14 cellular contexts compared by ENCODE assay signal in the genomic region with DNA sequence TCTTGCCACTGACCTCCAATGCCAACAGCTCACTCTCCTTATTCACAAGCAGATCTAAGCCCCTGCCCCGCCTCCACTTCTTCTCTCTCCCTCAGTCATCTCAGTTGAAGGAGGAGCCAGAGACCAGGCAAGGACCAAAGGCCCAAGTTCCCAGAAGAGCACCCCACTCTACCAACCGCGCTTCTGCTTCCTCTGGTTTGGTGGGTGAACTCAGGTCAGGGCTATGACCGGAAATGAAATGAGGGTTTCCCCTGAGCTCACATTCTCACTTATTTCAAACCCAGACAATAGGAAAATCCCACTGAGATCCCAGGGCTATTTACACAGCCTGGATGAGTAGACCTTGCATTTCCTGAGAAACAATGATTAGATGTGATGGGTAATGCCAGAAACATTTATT. TPM values are rescaled to one million over a fixed set of nuclear protein-coding genes. Genes with fewer than 3 reads are reported as not detected.
DNase-seq lines count a peak whose midpoint lies in the region; ATAC-seq and TF ChIP-seq lines count a peak whose summit lies in the region.
"Had no signal": no experiment of that assay in that cellular context is flagged by ENCODE, and none has a peak within 500 bp of the region (broad histone marks: within the 10 kb centered on the region; RNA-seq: fewer than 3 reads in every experiment).

No MANE protein-coding gene starts in this region.

- intact Hi-C loops in left colon (cut with DNase I, micrococcal nuclease) = no loop called here

- ATAC-seq in GM19463 (IDR thresholded peaks at IDR 0.05; ENCODE audit: unreplicated experiment) (peak; percentile 47), left colon (no peak), HG03135 (IDR thresholded peaks at IDR 0.05; ENCODE audit: unreplicated experiment) (no peak)
- ATAC-seq: foreskin keratinocyte, HCT116, SK-N-SH treated with all-trans-retinoic acid at 6 μM for 48 hours had no signal

- DNase-seq in A172 (ENCODE audit: low spot score) (peak; percentile 16), UCSD-AML1 (lab: John Stamatoyannopoulos, UW; ENCODE audit: unreplicated experiment) (peak; percentile 23), erythroblast (lab: John Stamatoyannopoulos, UW) (peak; percentile 52 to 64), NCI-H2107 (lab: John Stamatoyannopoulos, UW) (no peak), left colon (no peak)
- no peak for DNase-seq in stimulated activated naive CD4-positive, alpha-beta T cell (lab: John Stamatoyannopoulos, UW)
- DNase-seq: central memory CD4-positive, alpha-beta T cell; foreskin keratinocyte; NCI-H774; stimulated activated CD4-positive, alpha-beta T cell treated with anti-CD3 and anti-CD28 coated beads, Interleukin-2, amount 100 ng/mL, for 24 hours had no signal

- TF ChIP-seq POLR2A in erythroblast (IDR thresholded peaks at IDR 0.05; ENCODE audit: low read length) = no peak

RNA-seq across cellular contexts. Expression of a gene that starts 9.9 kb away (rescaled TPM):
- 1.3 and 3.2 TPM in 2 replicates for total RNA-seq in A172 (2014; rRNA removed; shearing (Covaris generic))
- total RNA-seq in left colon = 10 to 100 TPM in 1 of 2 donors, 1 to 10 TPM in 1; 9.7 to 11.2 TPM

RNA-seq across cellular contexts. Expression of a gene that starts 42.3 kb away (rescaled TPM):
- total RNA-seq in A172 (2014; rRNA removed; shearing (Covaris generic)) = 32.5 and 47.9 TPM in 2 replicates
- total RNA-seq in left colon = 10 to 100 TPM; 19.6 to 21.4 TPM

Comparison
In these comparisons a context has a peak if more than half of its experiments do, and no peak if none do; other contexts are left out.
1. DNase-seq: peak in A172 (single experiment), UCSD-AML1 (single experiment) and erythroblast (2 of 2); none in NCI-H2107 (single experiment), left colon (0 of 2) and stimulated activated naive CD4-positive, alpha-beta T cell (0 of 6).